8 cellular contexts compared by ENCODE assay signal in genomic region chr3:65751123-65751700, GRCh38.
DNase-seq lines count a peak whose midpoint lies in the region; ATAC-seq and TF ChIP-seq lines count a peak whose summit lies in the region.

No MANE protein-coding gene starts in this region.

- H3K4me3 ChIP-seq in AG09309 (ENCODE audit: control insufficient read depth, low read depth, low read length): no peak overlapping the region

- TF ChIP-seq CTCF in AG09309 (IDR thresholded peaks at IDR 0.05; ENCODE audit: control insufficient read depth, insufficient read depth, low read depth, low read length, missing control alignments) (peak; percentile 76), GM13976 (IDR thresholded peaks at IDR 0.05; ENCODE audit: borderline replicate concordance, control extremely low read depth, extremely low read depth, insufficient read depth, missing control alignments) (peak; percentile 43)

- in situ Hi-C loops in GM13976 (cut with MboI; ENCODE audit: low sequenced_read_pairs, unreplicated experiment): no loop called here

- no peaks in the 10 kb centered on the region for H3K4me1 Mint-ChIP-seq in immature natural killer cell

- no peak overlapping the region for H3K27ac Mint-ChIP-seq in immature natural killer cell

- no peak for DNase-seq in AG09309 (ENCODE audit: low read depth)
- DNase-seq in GM13976 (ENCODE audit: low spot score): peak; percentile 22
- peak; percentile 14 for DNase-seq in NCI-H2227 treated with DMSO at 0.1 percent for 48 hours (lab: John Stamatoyannopoulos, UW)
- DNase-seq in ecto neural progenitor cell (ENCODE audit: low spot score): peak; percentile 76
- DNase-seq in medulla oblongata (ENCODE audit: extremely low spot score): peak; percentile 91
- DNase-seq in NCI-H128 (lab: John Stamatoyannopoulos, UW; ENCODE audit: unreplicated experiment): no peak
- no peak for DNase-seq in immature natural killer cell

- no peak overlapping the region for H3K4me3 Mint-ChIP-seq in immature natural killer cell

- no peak for ATAC-seq in activated CD4-positive, CD25-positive, alpha-beta regulatory T cell treated with anti-CD3 and anti-CD28 coated beads, Interleukin-2, amount 50 U/mL, for 24 hours

- peaks cover 0 to 4% (median 1%) of the 10 kb centered on the region in 6 donors for H3K9me3 Mint-ChIP-seq in immature natural killer cell

- H3K36me3 Mint-ChIP-seq in immature natural killer cell: no peaks in the 10 kb centered on the region

- H3K27me3 Mint-ChIP-seq in immature natural killer cell (ENCODE audit: low read depth in 3 of 3): peaks cover 0 to 2% (median 0%) of the 10 kb centered on the region in 3 donors

Comparison
In these comparisons a context has a peak if more than half of its experiments do, and no peak if none do; other contexts are left out.
1. DNase-seq: peak in GM13976 (single experiment), NCI-H2227 treated with DMSO at 0.1 percent for 48 hours (single experiment), ecto neural progenitor cell (single experiment) and medulla oblongata (single experiment); none in AG09309 (single experiment), NCI-H128 (single experiment) and immature natural killer cell (0 of 3).